1 cellular context compared by ENCODE assay signal in genomic region chr10:13709931-13710690, GRCh38.
TF ChIP-seq lines count a peak whose summit lies in the region.

No MANE protein-coding gene starts in this region.

TF ChIP-seq in WTC11, 78 proteins besides CTCF, POLR2A, EP300 and RAD21 (continued from another document):
- TF ChIP-seq AR (CRISPR knock-in tag; IDR thresholded peaks at IDR 0.05) (no peak), MXD4 (CRISPR knock-in tag; IDR thresholded peaks at IDR 0.05; ENCODE audit: borderline replicate concordance) (no peak), ZNF532 (CRISPR knock-in tag; IDR thresholded peaks at IDR 0.05; ENCODE audit: borderline replicate concordance) (no peak)
